2 cellular contexts compared by ENCODE assay signal in genomic region chr20:57579331-57579897, GRCh38.
TF ChIP-seq lines count a peak whose summit lies in the region.

No MANE protein-coding gene starts in this region.

TF ChIP-seq in HepG2, 621 proteins besides CTCF, POLR2A, EP300 and RAD21:
- TF ChIP-seq HIVEP1 (CRISPR knock-in tag; IDR thresholded peaks at IDR 0.05) (peak; percentile 23; the same call in 1 of the 2 replicates), ZNF501 (CRISPR knock-in tag; IDR thresholded peaks at IDR 0.05) (0 out of 2 replicates have a peak, but pooled peaks have one; percentile 22), ZNF20 (CRISPR knock-in tag; IDR thresholded peaks at IDR 0.05) (no peak)

TF ChIP-seq in GM23338, 12 proteins besides CTCF, POLR2A, EP300 and RAD21:
- TF ChIP-seq ZNF331 (CRISPR knock-in tag; IDR thresholded peaks at IDR 0.05; ENCODE audit: low read depth): no peak
- no peak for TF ChIP-seq EZH2 (IDR thresholded peaks at IDR 0.05; ENCODE audit: low read depth, unreplicated experiment)
- TF ChIP-seq CREB1 (CRISPR knock-in tag; IDR thresholded peaks at IDR 0.05; ENCODE audit: low read depth): no peak
- TF ChIP-seq POLR2AphosphoS5 (IDR thresholded peaks at IDR 0.05; ENCODE audit: low read depth): no peak
- TF ChIP-seq STAT1 (IDR thresholded peaks at IDR 0.05; ENCODE audit: unreplicated experiment): no peak
- TF ChIP-seq ETS1 (IDR thresholded peaks at IDR 0.05): no peak
- no peak for TF ChIP-seq NANOG (IDR thresholded peaks at IDR 0.05; ENCODE audit: borderline replicate concordance)
- TF ChIP-seq ZNF462 (CRISPR knock-in tag; IDR thresholded peaks at IDR 0.05): no peak
- TF ChIP-seq JUNB (IDR thresholded peaks at IDR 0.05; ENCODE audit: unreplicated experiment): no peak
- TF ChIP-seq ZNF114 (CRISPR knock-in tag; IDR thresholded peaks at IDR 0.05): no peak
- no peak for TF ChIP-seq REST (IDR thresholded peaks at IDR 0.05; ENCODE audit: unreplicated experiment)
- TF ChIP-seq EZH2phosphoT487 (IDR thresholded peaks at IDR 0.05; ENCODE audit: unreplicated experiment): no peak
